In genomic region chr17:40062347-40063033, GRCh38 we compare ENCODE assay signal across 7 cellular contexts. TPM values are rescaled to one million over a fixed set of nuclear protein-coding genes. Genes with fewer than 3 reads are reported as not detected.
A peak's percentile ranks its signal among the peaks of the same experiment; 100 is the strongest.
DNase-seq lines count a peak whose midpoint lies in the region; ATAC-seq, FAIRE-seq and TF ChIP-seq lines count a peak whose summit lies in the region.

THRA (plus strand) TSS chr17:40062965; CDS start chr17:40074489, 11,524 bp downstream.

- no peak for TF ChIP-seq CTCF in fibroblast of pulmonary artery (IDR thresholded peaks at IDR 0.05; ENCODE audit: low read length, missing control alignments)

- peak within 1 kb of the TSS; percentile 88 to 99 (median 92) for H3K4me3 Mint-ChIP-seq in naive thymus-derived CD8-positive, alpha-beta T cell

- POLR2A ChIA-PET in naive thymus-derived CD8-positive, alpha-beta T cell (lab: Charles Lee), result interaction anchor here (0.5 to 17.1 kb wide), 11 partner anchors 8 to 402 kb away, joined by 3 to 260 read pairs (median 5); partner anchors contain the start of genes CASC3, MED24 and NR1D1

- no peaks in the 10 kb centered on the region for H3K36me3 Mint-ChIP-seq in naive thymus-derived CD8-positive, alpha-beta T cell

- peak; percentile 49 for ATAC-seq in HG03045 (IDR thresholded peaks at IDR 0.05; ENCODE audit: unreplicated experiment)
- ATAC-seq in naive thymus-derived CD8-positive, alpha-beta T cell, result peak; percentile 85 to 86

- peak; percentile 38 for FAIRE-seq in GM12892 (lab: Jason Lieb, UNC)

- no peaks in the 10 kb centered on the region for H3K9me3 Mint-ChIP-seq in naive thymus-derived CD8-positive, alpha-beta T cell

- no peak for TF ChIP-seq POLR2A in GM12892 (IDR thresholded peaks at IDR 0.05; ENCODE audit: low read depth, low read length)

- peaks cover 36 to 52% (median 47%) of the 10 kb centered on the region in 4 donors for H3K4me1 Mint-ChIP-seq in naive thymus-derived CD8-positive, alpha-beta T cell

- peak; percentile 84 for DNase-seq in GM12892 (ENCODE audit: insufficient read length)
- DNase-seq in OCI-M1 (lab: John Stamatoyannopoulos, UW), result peak; percentile 68
- DNase-seq in activated effector memory CD4-positive, alpha-beta T cell treated with Interleukin-2 at 50 U/mL for 16 hours, result peak; percentile 61
- DNase-seq in fibroblast of pulmonary artery (ENCODE audit: low read depth), result peak; percentile 50
- DNase-seq in naive thymus-derived CD8-positive, alpha-beta T cell, result peak; percentile 60 to 80 (median 72)
- DNase-seq in substantia nigra (lab: John Stamatoyannopoulos, UW), result peak in 38 of 49 donors; percentile 32 to 88 (median 68)

- peak within 1 kb of the TSS; percentile 91 for H3K4me3 ChIP-seq in fibroblast of pulmonary artery (replicated peaks; ENCODE audit: low read depth, low read length)

- peak within 1 kb of the TSS; percentile 88 to 96 (median 92) for H3K27ac Mint-ChIP-seq in naive thymus-derived CD8-positive, alpha-beta T cell

- no peaks in the 10 kb centered on the region for H3K27me3 Mint-ChIP-seq in naive thymus-derived CD8-positive, alpha-beta T cell

- peak within 1 kb of the TSS; percentile 100 for H3K27ac ChIP-seq in substantia nigra (ENCODE audit: low read depth, low read length, poor library complexity, severe bottlenecking)

RNA-seq across cellular contexts. Expression of gene THRA, which starts in this region (rescaled TPM):
- polyA plus RNA-seq in GM12892 (2012; ENCODE audit: missing spikeins), result 1.5 TPM
- total RNA-seq in naive thymus-derived CD8-positive, alpha-beta T cell, result 10 to 100 TPM; 53.6 to 54.2 TPM
- polyA plus RNA-seq in naive thymus-derived CD8-positive, alpha-beta T cell, result 10 to 100 TPM; 11.3 to 23.3 (median 22.2) TPM

Comparison
In these comparisons a context has a peak if more than half of its experiments do, and no peak if none do; other contexts are left out.
1. Peak in every context shown above with its lines: DNase-seq, ATAC-seq, H3K4me3 ChIP-seq and H3K27ac ChIP-seq.